ENCODE assay signal across 14 cellular contexts in the genomic region with DNA sequence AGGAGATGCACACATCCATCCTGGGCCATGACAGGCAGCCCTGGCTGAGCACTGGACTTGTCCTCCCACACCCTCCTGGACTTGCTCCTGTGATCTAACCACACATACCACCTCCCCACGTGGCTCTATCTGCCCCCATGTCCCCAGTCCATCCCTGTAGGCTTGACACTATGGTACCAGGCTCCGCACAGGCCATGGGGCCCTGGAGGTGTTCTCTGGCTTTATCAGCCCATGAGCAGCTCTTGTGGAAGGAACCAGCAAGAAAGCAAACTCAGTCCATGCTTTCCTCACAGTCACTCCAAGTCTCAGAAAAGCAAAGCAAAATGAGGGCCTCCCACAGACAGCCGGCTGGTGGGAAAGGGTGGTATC.
DNase-seq lines count a peak whose midpoint lies in the region; ATAC-seq, FAIRE-seq and TF ChIP-seq lines count a peak whose summit lies in the region.
"Had no signal": no experiment of that assay in that cellular context is flagged by ENCODE, and none has a peak within 500 bp of the region (broad histone marks: within the 10 kb centered on the region; RNA-seq: fewer than 3 reads in every experiment).

No MANE protein-coding gene starts in this region.

- H3K9me3 Mint-ChIP-seq in activated naive CD4-positive, alpha-beta T cell treated with anti-CD3 and anti-CD28 coated beads, Interleukin-2, amount 50 U/mL, for 72 hours: no peaks in the 10 kb centered on the region
- H3K9me3 Mint-ChIP-seq in activated naive CD4-positive, alpha-beta T cell treated with anti-CD3 and anti-CD28 coated beads, Interleukin-2, amount 10 ng/mL, durations not matched to agents 7 days and 5 days: no peaks in the 10 kb centered on the region
- H3K9me3 Mint-ChIP-seq in naive B cell: no peaks in the 10 kb centered on the region
- H3K9me3 Mint-ChIP-seq: activated naive CD8-positive, alpha-beta T cell treated with anti-CD3 and anti-CD28 coated beads, Interleukin-2, amount 10 ng/mL, durations not matched to agents 7 days and 5 days had no signal

- H3K79me2 ChIP-seq in K562 (ENCODE audit: control insufficient read depth, insufficient read depth, low read length): no peaks in the 10 kb centered on the region

- CTCF ChIA-PET in activated naive CD4-positive, alpha-beta T cell treated with anti-CD3 and anti-CD28 coated beads, Interleukin-2, amount 10 ng/mL, durations not matched to agents 7 days and 5 days (lab: Charles Lee): interaction anchor here (0.9 kb wide), 1 partner anchor 149 kb away, joined by 3 read pairs; no protein-coding TSS in a partner anchor
- CTCF ChIA-PET in K562 (lab: Yijun Ruan, JAX; ENCODE audit: low intra/inter-chr PET ratio): no interaction called here

- TF ChIP-seq EP300 in K562 (IDR thresholded peaks at IDR 0.05; ENCODE audit: low read length) (no peak), tibial nerve (IDR thresholded peaks at IDR 0.05) (no peak)

- in situ Hi-C loops in K562 (cut with MboI): no loop called here

- TF ChIP-seq CTCF in K562 (IDR thresholded peaks at IDR 0.05 in 2 of 3, conservative IDR thresholded peaks at IDR 0.05 in 1 of 3; ENCODE audit: insufficient read depth in 2 of 3, low read depth in 1 of 3, low read length in 3 of 3) (no peak), tibial nerve (IDR thresholded peaks at IDR 0.05) (no peak)

- TF ChIP-seq RAD21 in K562 (CRISPR knock-in tag; conservative IDR thresholded peaks at IDR 0.05 in 1 of 2, IDR thresholded peaks at IDR 0.05 in 1 of 2): no peak

- H3K9me3 ChIP-seq in K562 (replicated peaks; ENCODE audit: control insufficient read depth, insufficient read depth, low read depth, low read length): no peaks in the 10 kb centered on the region
- no peaks in the 10 kb centered on the region for H3K9me3 ChIP-seq in tibial nerve

- no peak for TF ChIP-seq POLR2A in K562 (conservative IDR thresholded peaks at IDR 0.05)
- TF ChIP-seq POLR2A in tibial nerve (IDR thresholded peaks at IDR 0.05): no peak

- no peak overlapping the region for H3K4me2 ChIP-seq in K562 (ENCODE audit: insufficient read depth, low read length)

- peak overlapping the region; percentile 52 to 94 for H3K27ac Mint-ChIP-seq in activated naive CD4-positive, alpha-beta T cell treated with anti-CD3 and anti-CD28 coated beads, Interleukin-2, amount 50 U/mL, for 72 hours
- H3K27ac Mint-ChIP-seq in activated naive CD4-positive, alpha-beta T cell treated with anti-CD3 and anti-CD28 coated beads, Interleukin-2, amount 10 ng/mL, durations not matched to agents 7 days and 5 days: no peak overlapping the region
- H3K27ac Mint-ChIP-seq in naive B cell: peak overlapping the region in 4 of 6 donors; percentile 15 to 86 (median 70)
- H3K27ac Mint-ChIP-seq: activated naive CD8-positive, alpha-beta T cell treated with anti-CD3 and anti-CD28 coated beads, Interleukin-2, amount 10 ng/mL, durations not matched to agents 7 days and 5 days had no signal

- H4K20me1 ChIP-seq in K562 (replicated peaks; ENCODE audit: control insufficient read depth, insufficient read depth, low read length): 0 out of 2 replicates have a peak, but pooled peaks cover 5% of the 10 kb centered on the region

- H3K27me3 ChIP-seq in K562 (ENCODE audit: control insufficient read depth in 2 of 2, insufficient read depth in 2 of 2, low read length in 2 of 2) (no peaks in the 10 kb centered on the region), tibial nerve (no peaks in the 10 kb centered on the region)

- H3K36me3 Mint-ChIP-seq in activated naive CD4-positive, alpha-beta T cell treated with anti-CD3 and anti-CD28 coated beads, Interleukin-2, amount 50 U/mL, for 72 hours: peaks cover 7 to 34% of the 10 kb centered on the region in 2 donors
- H3K36me3 Mint-ChIP-seq in activated naive CD4-positive, alpha-beta T cell treated with anti-CD3 and anti-CD28 coated beads, Interleukin-2, amount 10 ng/mL, durations not matched to agents 7 days and 5 days: peaks cover 61% of the 10 kb centered on the region
- H3K36me3 Mint-ChIP-seq in naive B cell: peaks cover 5 to 54% of the 10 kb centered on the region in 2 donors

- 29% methylated on average over 3 of the region's 3 CpGs for WGBS in K562 (ENCODE audit: insufficient coverage, low coverage, missing lambda C conversion rate)
- WGBS in tibial nerve, 2 donors: 74 to 80% methylated on average over 3 of the region's 3 CpGs

- POLR2A ChIA-PET in K562 (lab: Yijun Ruan, JAX): interaction anchor here (0.6 to 1.2 kb wide), 3 partner anchors 9 to 144 kb away, joined by 3 to 5 read pairs (median 4); no protein-coding TSS in a partner anchor

- H3K4me1 Mint-ChIP-seq in activated naive CD4-positive, alpha-beta T cell treated with anti-CD3 and anti-CD28 coated beads, Interleukin-2, amount 10 ng/mL, durations not matched to agents 7 days and 5 days: peaks cover 34% of the 10 kb centered on the region
- H3K4me1 Mint-ChIP-seq in naive B cell: peaks cover 64 to 79% (median 77%) of the 10 kb centered on the region in 3 donors

- no peak overlapping the region for H3K4me3 Mint-ChIP-seq in activated naive CD4-positive, alpha-beta T cell treated with anti-CD3 and anti-CD28 coated beads, Interleukin-2, amount 10 ng/mL, durations not matched to agents 7 days and 5 days
- peak overlapping the region in 1 of 8 donors; percentile 21 for H3K4me3 Mint-ChIP-seq in naive B cell
- H3K4me3 Mint-ChIP-seq: activated naive CD8-positive, alpha-beta T cell treated with anti-CD3 and anti-CD28 coated beads, Interleukin-2, amount 10 ng/mL, durations not matched to agents 7 days and 5 days had no signal

- intact Hi-C loops in K562 (cut with micrococcal nuclease): loop anchor here (2.0 kb wide), 1 partner anchor 149 kb away; no protein-coding TSS in a partner anchor

- H3K27ac ChIP-seq in K562 (ENCODE audit: extremely low read depth, low read depth, low read length) (no peak overlapping the region), tibial nerve (peak overlapping the region; percentile 10 to 86 (median 66))
- H3K27ac ChIP-seq: SK-N-MC had no signal

- H3K4me1 ChIP-seq in K562 (replicated peaks in 1 of 2; ENCODE audit: control insufficient read depth in 2 of 2, insufficient read depth in 2 of 2, low read length in 2 of 2): peaks cover 29 to 56% of the 10 kb centered on the region in 2 experiments
- peaks cover 0 to 98% (median 93%) of the 10 kb centered on the region in 4 donors for H3K4me1 ChIP-seq in tibial nerve

- H2AFZ ChIP-seq in K562 (ENCODE audit: low read depth, low read length): no peak overlapping the region

- no peaks in the 10 kb centered on the region for H3K27me3 Mint-ChIP-seq in activated naive CD4-positive, alpha-beta T cell treated with anti-CD3 and anti-CD28 coated beads, Interleukin-2, amount 10 ng/mL, durations not matched to agents 7 days and 5 days
- no peaks in the 10 kb centered on the region for H3K27me3 Mint-ChIP-seq in naive B cell
- H3K27me3 Mint-ChIP-seq: activated naive CD8-positive, alpha-beta T cell treated with anti-CD3 and anti-CD28 coated beads, Interleukin-2, amount 10 ng/mL, durations not matched to agents 7 days and 5 days had no signal

- BruUV-seq in K562 (replicated peaks; lab: Mats Ljungman, UMichigan): no TSS peak

- H3K36me3 ChIP-seq in K562 (ENCODE audit: control insufficient read depth, insufficient read depth, low read length): peaks cover 10% of the 10 kb centered on the region; the same call in 2 of the 3 replicates
- peaks cover 0 to 89% (median 36%) of the 10 kb centered on the region in 3 donors for H3K36me3 ChIP-seq in tibial nerve

- no peak for DNase-seq in activated naive CD4-positive, alpha-beta T cell treated with anti-CD3 and anti-CD28 coated beads, Interleukin-2, amount 50 U/mL, for 72 hours (ENCODE audit: low spot score in 2 of 2)
- no peak for DNase-seq in activated naive CD4-positive, alpha-beta T cell treated with anti-CD3 and anti-CD28 coated beads, Interleukin-2, amount 10 ng/mL, durations not matched to agents 7 days and 5 days
- DNase-seq in K562 (ENCODE audit: extremely low read depth in 1 of 4, low spot score in 3 of 4) (peak in 1 of 4 experiments; percentile 31), naive B cell (no peak), tibial nerve (ENCODE audit: low spot score in 2 of 2) (no peak), dedifferentiated amniotic fluid mesenchymal stem cell (ENCODE audit: extremely low spot score) (no peak), germinal center (ENCODE audit: low spot score) (no peak)
- no peak for DNase-seq in stimulated activated CD4-positive, alpha-beta T cell treated with anti-CD3 and anti-CD28 coated beads, Interleukin-1b, Interleukin-23, amount 100 ng/mL, for 48 hours
- DNase-seq: activated CD4-positive, alpha-beta T cell treated with anti-CD3 and anti-CD28 coated beads for 1 hour; activated naive CD8-positive, alpha-beta T cell treated with anti-CD3 and anti-CD28 coated beads, Interleukin-2, amount 10 ng/mL, durations not matched to agents 7 days and 5 days; effector CD8-positive, alpha-beta T cell; NCI-H1694 treated with DMSO at 0.1 percent for 48 hours; stimulated activated CD4-positive, alpha-beta T cell treated with anti-CD3 and anti-CD28 coated beads, Interleukin-4, amount 100 ng/mL, for 4 hours had no signal

- FAIRE-seq in K562 (lab: Jason Lieb, UNC): no peak

- peak overlapping the region in 1 of 2 experiments; percentile 28; a peak in 1 of 4 replicates for H3K9ac ChIP-seq in K562 (ENCODE audit: insufficient read depth in 1 of 2, low read depth in 2 of 2, low read length in 2 of 2)

- peaks cover 8% of the 10 kb centered on the region for H3K9me1 ChIP-seq in K562 (ENCODE audit: control insufficient read depth, insufficient read depth, low read length)

- ATAC-seq in activated naive CD4-positive, alpha-beta T cell treated with anti-CD3 and anti-CD28 coated beads, Interleukin-2, amount 50 U/mL, for 72 hours: no peak
- ATAC-seq in K562 (no peak), naive B cell (ENCODE audit: low read depth in 2 of 2) (peak in 1 of 2 donors; percentile 15)

- no peak overlapping the region for H3K4me3 ChIP-seq in K562
- no peak overlapping the region for H3K4me3 ChIP-seq in tibial nerve
- H3K4me3 ChIP-seq: SK-N-MC had no signal

TF ChIP-seq in K562, 482 proteins besides CTCF, POLR2A, EP300 and RAD21 (continues in another document):
- TF ChIP-seq SMARCB1 (IDR thresholded peaks at IDR 0.05; ENCODE audit: insufficient read length, low read depth): no peak
- TF ChIP-seq, protein P1, sequence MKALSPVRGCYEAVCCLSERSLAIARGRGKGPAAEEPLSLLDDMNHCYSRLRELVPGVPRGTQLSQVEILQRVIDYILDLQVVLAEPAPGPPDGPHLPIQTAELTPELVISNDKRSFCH (CRISPR knock-in tag; IDR thresholded peaks at IDR 0.05): no peak
- TF ChIP-seq, protein P1 (tag; IDR thresholded peaks at IDR 0.05): 0 out of 2 replicates have a peak, but pooled peaks have one; percentile 16
- TF ChIP-seq ZFP30 (CRISPR knock-in tag; IDR thresholded peaks at IDR 0.05; ENCODE audit: borderline replicate concordance): no peak
- TF ChIP-seq EGR1 (conservative IDR thresholded peaks at IDR 0.05): 0 out of 2 replicates have a peak, but pooled peaks have one; percentile 4
- TF ChIP-seq ZNF778 (CRISPR knock-in tag; IDR thresholded peaks at IDR 0.05): no peak
